Comparison of ENCODE assay signal across 9 cellular contexts in the genomic region with DNA sequence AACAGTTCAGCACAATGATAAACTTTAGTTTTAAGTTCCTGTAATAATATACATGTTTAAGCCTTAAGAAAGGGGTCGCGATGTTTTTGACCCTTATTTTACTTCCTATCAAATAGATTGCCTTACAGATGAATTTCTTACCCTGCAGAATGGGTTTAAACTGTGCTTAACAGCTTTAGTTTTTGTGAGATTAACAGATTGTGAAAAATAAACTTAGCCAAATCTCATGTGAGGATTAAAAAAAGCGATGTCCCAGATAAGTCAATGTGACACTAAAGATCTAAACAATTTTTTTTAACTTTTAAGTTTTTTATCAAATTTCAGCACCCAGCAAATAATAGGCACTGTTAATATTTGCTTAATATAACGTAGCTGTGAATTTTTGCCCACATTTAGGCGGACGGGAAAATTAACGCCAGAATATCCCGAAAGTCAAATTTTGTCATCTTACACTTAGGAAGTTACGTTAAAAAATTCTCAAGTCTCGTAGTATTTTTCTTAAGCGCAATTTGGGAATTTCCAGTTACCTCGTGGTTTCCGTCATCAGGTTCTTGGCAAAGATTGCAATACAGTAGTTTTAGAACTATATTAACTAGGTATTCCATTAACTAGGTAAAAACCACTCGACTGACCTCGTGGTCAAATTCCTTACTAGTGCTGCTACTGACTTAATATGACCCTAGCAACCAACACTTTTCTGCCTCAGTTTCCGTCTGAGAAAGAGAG. TPM values are rescaled to one million over a fixed set of nuclear protein-coding genes. Genes with fewer than 3 reads are reported as not detected.
DNase-seq lines count a peak whose midpoint lies in the region; ATAC-seq and TF ChIP-seq lines count a peak whose summit lies in the region.
"Had no signal": no experiment of that assay in that cellular context is flagged by ENCODE, and none has a peak within 500 bp of the region (broad histone marks: within the 10 kb centered on the region; RNA-seq: fewer than 3 reads in every experiment).

No MANE protein-coding gene starts in this region.

- TF ChIP-seq CTCF in GM12875 (IDR thresholded peaks at IDR 0.05; ENCODE audit: borderline replicate concordance, insufficient read depth, low read depth, low read length) (no peak), fibroblast of mammary gland (conservative IDR thresholded peaks at IDR 0.05; ENCODE audit: control insufficient read depth, insufficient read depth, low read depth, low read length) (no peak), psoas muscle (IDR thresholded peaks at IDR 0.05) (no peak)

- H3K9me3 ChIP-seq in SJCRH30 (replicated peaks) (no peaks in the 10 kb centered on the region), psoas muscle (no peaks in the 10 kb centered on the region)

- 2 to 4% (median 2%) methylated on average over 16 of the region's 16 CpGs for WGBS in psoas muscle, 3 donors

- intact Hi-C loops in psoas muscle (cut with DNase I): loop anchor here in 1 of 2 donors (5.0 to 10.0 kb wide), 2 partner anchors 36 to 117 kb away; a partner anchor contains a TSS

- H3K4me1 ChIP-seq in SJCRH30 (peaks cover 19% of the 10 kb centered on the region), psoas muscle (peaks cover 47% of the 10 kb centered on the region)

- H3K4me3 ChIP-seq in GM12875 (ENCODE audit: low read depth, low read length): peak overlapping the region; percentile 75
- peak overlapping the region; percentile 90 for H3K4me3 ChIP-seq in SJCRH30
- H3K4me3 ChIP-seq in fibroblast of mammary gland (ENCODE audit: control insufficient read depth, low read depth, low read length): peak overlapping the region; percentile 100
- H3K4me3 ChIP-seq in psoas muscle: peak overlapping the region; percentile 97

- H3K27ac ChIP-seq in SJCRH30 (peak overlapping the region; percentile 92), psoas muscle (peak overlapping the region; percentile 98)

- ATAC-seq in psoas muscle (no peak), left lobe of liver (no peak)

- H3K36me3 ChIP-seq in SJCRH30 (peaks cover 58% of the 10 kb centered on the region), psoas muscle (ENCODE audit: insufficient read depth in 1 of 2, low read depth in 1 of 2) (peaks cover 0 to 40% of the 10 kb centered on the region in 2 donors)

- H3K27me3 ChIP-seq in SJCRH30 (no peaks in the 10 kb centered on the region), psoas muscle (ENCODE audit: insufficient read depth in 3 of 3, low read length in 2 of 3) (no peaks in the 10 kb centered on the region)

- DNase-seq in SJCRH30 (no peak), fibroblast of mammary gland (ENCODE audit: low read depth) (no peak), psoas muscle (no peak), DMS79 (lab: John Stamatoyannopoulos, UW) (no peak), NCI-H128 (lab: John Stamatoyannopoulos, UW; ENCODE audit: unreplicated experiment) (no peak), left lobe of liver (ENCODE audit: low spot score) (no peak)
- DNase-seq in effector CD4-positive, alpha-beta T cell: no peak

RNA-seq across cellular contexts. Expression of a gene that starts 1.2 kb away (rescaled TPM):
- 1,205 and 1,219 TPM in 2 replicates for total RNA-seq in SJCRH30 (2014; rRNA removed; shearing (Covaris generic))
- 100 to 1,000 TPM; 217 to 310 (median 245) TPM for total RNA-seq in psoas muscle
- 100 to 1,000 TPM; 215 to 290 (median 282) TPM for polyA plus RNA-seq in psoas muscle
- 162 TPM for total RNA-seq in left lobe of liver

RNA-seq across cellular contexts. Expression of a gene that starts 11.8 kb away (rescaled TPM):
- total RNA-seq in SJCRH30 (2014; rRNA removed; shearing (Covaris generic)): not detected in 2 replicates
- total RNA-seq in psoas muscle (not detected), left lobe of liver (0.23 TPM)
- polyA plus RNA-seq in psoas muscle: under 1 TPM in 2 of 3 donors, not detected in 1; 0.04 to 0.15 TPM
- total RNA-seq: T-helper 2 cell treated with Interferon-gamma antibody and Interleukin-4, amounts not matched to agents 100 ng/mL and 5 ng/mL, for 36 hours had no signal
